ENCODE assay signal across 9 cellular contexts in genomic region chr1:27445177-27445936, GRCh38. TPM values are rescaled to one million over a fixed set of nuclear protein-coding genes. Genes with fewer than 3 reads are reported as not detected.
DNase-seq lines count a peak whose midpoint lies in the region; ATAC-seq, FAIRE-seq and TF ChIP-seq lines count a peak whose summit lies in the region.
"Had no signal": no experiment of that assay in that cellular context is flagged by ENCODE, and none has a peak within 500 bp of the region (broad histone marks: within the 10 kb centered on the region; RNA-seq: fewer than 3 reads in every experiment).

No MANE protein-coding gene starts in this region.

- in situ Hi-C loops in GM23248 (cut with MboI): no loop called here

- FAIRE-seq in GM12892 (lab: Jason Lieb, UNC) (peak; percentile 79), urothelium cell line (lab: Jason Lieb, UNC) (no peak)

- H3K4me1 ChIP-seq in GM23248 (ENCODE audit: insufficient read depth): peaks cover 8% of the 10 kb centered on the region; the same call in 1 of the 2 replicates

- H3F3A ChIP-seq in GM23248 (ENCODE audit: insufficient read depth): no peaks in the 10 kb centered on the region; the same call in 1 of the 2 replicates

- peaks cover 23% of the 10 kb centered on the region for H3K36me3 Mint-ChIP-seq in activated CD8-positive, alpha-beta T cell treated with anti-CD3 and anti-CD28 coated beads, Interleukin-2, amount 10 ng/mL, durations not matched to agents 7 days and 5 days (ENCODE audit: low read depth)
- peaks cover 4% of the 10 kb centered on the region for H3K36me3 Mint-ChIP-seq in natural killer cell treated with Interleukin-12 subunit alpha and Interleukin-12 subunit beta and Interleukin-15 and Interleukin-18, amount 100 ng/mL, for 72 hours
- no peaks in the 10 kb centered on the region for H3K36me3 Mint-ChIP-seq in glutamatergic neuron (ENCODE audit: unreplicated experiment)

- peak; percentile 68 for ATAC-seq in activated CD8-positive, alpha-beta T cell treated with anti-CD3 and anti-CD28 coated beads, Interleukin-2, amount 10 ng/mL, durations not matched to agents 7 days and 5 days
- peak in 1 of 2 donors; percentile 81 for ATAC-seq in natural killer cell treated with Interleukin-12 subunit alpha and Interleukin-12 subunit beta and Interleukin-15 and Interleukin-18, amount 100 ng/mL, for 72 hours
- ATAC-seq: Panc1 had no signal

- no peak overlapping the region for H3K4me3 Mint-ChIP-seq in activated CD8-positive, alpha-beta T cell treated with anti-CD3 and anti-CD28 coated beads, Interleukin-2, amount 10 ng/mL, durations not matched to agents 7 days and 5 days
- peak overlapping the region; percentile 69 for H3K4me3 Mint-ChIP-seq in natural killer cell treated with Interleukin-12 subunit alpha and Interleukin-12 subunit beta and Interleukin-15 and Interleukin-18, amount 100 ng/mL, for 72 hours
- no peak overlapping the region for H3K4me3 Mint-ChIP-seq in glutamatergic neuron (ENCODE audit: unreplicated experiment)

- H3K4me1 Mint-ChIP-seq in activated CD8-positive, alpha-beta T cell treated with anti-CD3 and anti-CD28 coated beads, Interleukin-2, amount 10 ng/mL, durations not matched to agents 7 days and 5 days (ENCODE audit: low read depth): peaks cover 35% of the 10 kb centered on the region
- peaks cover 31 to 37% of the 10 kb centered on the region in 2 donors for H3K4me1 Mint-ChIP-seq in natural killer cell treated with Interleukin-12 subunit alpha and Interleukin-12 subunit beta and Interleukin-15 and Interleukin-18, amount 100 ng/mL, for 72 hours (ENCODE audit: low read depth in 2 of 2)
- H3K4me1 Mint-ChIP-seq in glutamatergic neuron (ENCODE audit: low read depth, unreplicated experiment): peaks cover 7% of the 10 kb centered on the region

- TF ChIP-seq CTCF in glutamatergic neuron (IDR thresholded peaks at IDR 0.05; ENCODE audit: partially characterized antibody, unreplicated experiment): no peak

- peak overlapping the region; percentile 20; the same call in 1 of the 2 replicates for H3K27ac ChIP-seq in GM23248

- no peaks in the 10 kb centered on the region for H3K9me3 ChIP-seq in GM23248 (ENCODE audit: low read depth)

- peak overlapping the region; percentile 59 for H3K27ac Mint-ChIP-seq in activated CD8-positive, alpha-beta T cell treated with anti-CD3 and anti-CD28 coated beads, Interleukin-2, amount 10 ng/mL, durations not matched to agents 7 days and 5 days
- H3K27ac Mint-ChIP-seq in natural killer cell treated with Interleukin-12 subunit alpha and Interleukin-12 subunit beta and Interleukin-15 and Interleukin-18, amount 100 ng/mL, for 72 hours: peak overlapping the region; percentile 38 to 76
- H3K27ac Mint-ChIP-seq in glutamatergic neuron (ENCODE audit: unreplicated experiment): no peak overlapping the region

- H3K27me3 Mint-ChIP-seq in activated CD8-positive, alpha-beta T cell treated with anti-CD3 and anti-CD28 coated beads, Interleukin-2, amount 10 ng/mL, durations not matched to agents 7 days and 5 days (ENCODE audit: low read depth): no peaks in the 10 kb centered on the region
- no peaks in the 10 kb centered on the region for H3K27me3 Mint-ChIP-seq in natural killer cell treated with Interleukin-12 subunit alpha and Interleukin-12 subunit beta and Interleukin-15 and Interleukin-18, amount 100 ng/mL, for 72 hours
- H3K27me3 Mint-ChIP-seq in glutamatergic neuron (ENCODE audit: unreplicated experiment): no peaks in the 10 kb centered on the region

- no peaks in the 10 kb centered on the region for H3K27me3 ChIP-seq in GM23248 (replicated peaks; ENCODE audit: insufficient read depth)

- WGBS in GM23248 (ENCODE audit: low coverage in 1 of 2, low lambda C conversion rate in 2 of 2, missing lambda C conversion rate in 2 of 2), 2 experiments: 82 to 83% methylated on average over 4 of the region's 4 CpGs

- CTCF ChIA-PET in activated CD8-positive, alpha-beta T cell treated with anti-CD3 and anti-CD28 coated beads, Interleukin-2, amount 10 ng/mL, durations not matched to agents 7 days and 5 days (lab: Charles Lee): interaction anchor here (0.6 to 2.0 kb wide), 9 partner anchors 9 to 224 kb away, joined by 3 to 10 read pairs (median 4); no protein-coding TSS in a partner anchor

- peaks cover 100% of the 10 kb centered on the region for H3K79me2 ChIP-seq in GM23248 (ENCODE audit: insufficient read depth)

- H3K36me3 ChIP-seq in GM23248 (ENCODE audit: low read depth): peaks cover 7% of the 10 kb centered on the region; the same call in 1 of the 2 replicates

- DNase-seq in GM12892 (ENCODE audit: insufficient read length) (no peak), GM23248 (peak; percentile 38), urothelium cell line (ENCODE audit: low spot score) (no peak), glutamatergic neuron (no peak), HT-29 (ENCODE audit: low spot score) (no peak)
- no peak for DNase-seq in activated CD8-positive, alpha-beta T cell treated with anti-CD3 and anti-CD28 coated beads, Interleukin-2, amount 10 ng/mL, durations not matched to agents 7 days and 5 days
- no peak for DNase-seq in natural killer cell treated with Interleukin-12 subunit alpha and Interleukin-12 subunit beta and Interleukin-15 and Interleukin-18, amount 100 ng/mL, for 72 hours (ENCODE audit: low spot score)
- DNase-seq: NCI-H1436 treated with DMSO at 0.1 percent for 48 hours had no signal

- no peak overlapping the region for H3K4me3 ChIP-seq in GM23248

- H2AFZ ChIP-seq in GM23248: no peak overlapping the region

- peaks cover 10% of the 10 kb centered on the region; the same call in 1 of the 2 replicates for H4K20me1 ChIP-seq in GM23248 (ENCODE audit: insufficient read depth)

- no peak overlapping the region for H3K4me2 ChIP-seq in GM23248 (ENCODE audit: unreplicated experiment)

- no peak for TF ChIP-seq POLR2A in GM12892 (IDR thresholded peaks at IDR 0.05; ENCODE audit: low read depth, low read length)

- no peaks in the 10 kb centered on the region for H3K9me2 ChIP-seq in GM23248 (ENCODE audit: insufficient read depth)

- H3K9me3 Mint-ChIP-seq in activated CD8-positive, alpha-beta T cell treated with anti-CD3 and anti-CD28 coated beads, Interleukin-2, amount 10 ng/mL, durations not matched to agents 7 days and 5 days (ENCODE audit: insufficient read depth): no peaks in the 10 kb centered on the region
- H3K9me3 Mint-ChIP-seq in natural killer cell treated with Interleukin-12 subunit alpha and Interleukin-12 subunit beta and Interleukin-15 and Interleukin-18, amount 100 ng/mL, for 72 hours: no peaks in the 10 kb centered on the region
- no peaks in the 10 kb centered on the region for H3K9me3 Mint-ChIP-seq in glutamatergic neuron (ENCODE audit: unreplicated experiment)

- H3K9ac ChIP-seq in GM23248: no peak overlapping the region

- POLR2A ChIA-PET in activated CD8-positive, alpha-beta T cell treated with anti-CD3 and anti-CD28 coated beads, Interleukin-2, amount 10 ng/mL, durations not matched to agents 7 days and 5 days (lab: Charles Lee): interaction anchor here (1.0 to 1.2 kb wide), 2 partner anchors 10 to 20 kb away, joined by 3 to 4 read pairs; no protein-coding TSS in a partner anchor

RNA-seq across cellular contexts. Expression of gene WASF2, which starts 44.6 kb away (rescaled TPM):
- 50.0 TPM for polyA plus RNA-seq in GM12892 (2012; ENCODE audit: missing spikeins)
- total RNA-seq in GM23248 (2014; rRNA removed; shearing (Covaris generic)): 18.6 and 19.3 TPM in 2 replicates
- 117 and 118 TPM in 2 replicates for polyA plus RNA-seq in GM23248 (2016; fragmentation: Nextera tagmentation; extraction: Ambion mirVana)
- 100 to 1,000 TPM; 120 to 127 TPM for total RNA-seq in activated CD8-positive, alpha-beta T cell treated with anti-CD3 and anti-CD28 coated beads, Interleukin-2, amount 10 ng/mL, durations not matched to agents 7 days and 5 days
- total RNA-seq in natural killer cell treated with Interleukin-12 subunit alpha and Interleukin-12 subunit beta and Interleukin-15 and Interleukin-18, amount 100 ng/mL, for 72 hours: 100 to 1,000 TPM in 1 of 2 donors, 10 to 100 TPM in 1; 97.7 to 110 TPM
- total RNA-seq in glutamatergic neuron (ENCODE audit: unreplicated experiment): 47.0 TPM
- total RNA-seq in HT-29 (2014; rRNA removed; shearing (Covaris generic)): 21.5 and 23.9 TPM in 2 replicates

RNA-seq across cellular contexts. Expression of gene GPR3, which starts 52.9 kb away (rescaled TPM):
- 0.42 TPM for polyA plus RNA-seq in GM12892 (2012; ENCODE audit: missing spikeins)
- total RNA-seq in GM23248 (2014; rRNA removed; shearing (Covaris generic)): 0.32 and 0.38 TPM in 2 replicates
- 1.6 and 1.8 TPM in 2 replicates for polyA plus RNA-seq in GM23248 (2016; fragmentation: Nextera tagmentation; extraction: Ambion mirVana)
- total RNA-seq in activated CD8-positive, alpha-beta T cell treated with anti-CD3 and anti-CD28 coated beads, Interleukin-2, amount 10 ng/mL, durations not matched to agents 7 days and 5 days: under 1 TPM; 0.47 to 0.66 TPM
- 1 to 10 TPM in 1 of 2 donors, under 1 TPM in 1; 0.64 to 1.1 TPM for total RNA-seq in natural killer cell treated with Interleukin-12 subunit alpha and Interleukin-12 subunit beta and Interleukin-15 and Interleukin-18, amount 100 ng/mL, for 72 hours
- 1.5 TPM for total RNA-seq in glutamatergic neuron (ENCODE audit: unreplicated experiment)
- total RNA-seq in HT-29 (2014; rRNA removed; shearing (Covaris generic)): 2.1 and 2.6 TPM in 2 replicates
